In the genomic region with DNA sequence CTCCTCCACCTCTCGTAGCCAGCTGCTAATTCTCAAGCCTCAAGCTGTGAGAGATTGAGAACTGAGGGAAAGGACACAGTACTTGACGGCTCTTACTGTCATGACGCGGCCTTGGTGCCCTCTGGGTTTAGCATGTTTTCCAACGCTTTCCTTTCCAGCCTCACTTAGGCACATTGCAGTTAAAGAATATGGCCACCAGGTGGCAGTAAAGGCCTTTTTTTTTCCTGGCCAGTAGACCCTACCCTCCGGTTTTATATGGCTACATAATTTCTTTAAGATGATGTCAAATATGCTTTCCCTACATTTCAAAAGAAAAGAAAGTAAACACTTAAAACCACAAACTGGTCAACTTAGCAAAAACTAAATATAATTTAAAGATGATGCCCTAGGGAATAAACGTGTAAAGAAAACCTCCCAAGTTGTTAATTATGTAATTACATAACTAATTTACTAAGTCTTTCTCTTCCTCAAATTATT, we compare ENCODE assay signal across 8 cellular contexts. TPM values are rescaled to one million over a fixed set of nuclear protein-coding genes. Genes with fewer than 3 reads are reported as not detected.
DNase-seq lines count a peak whose midpoint lies in the region; ATAC-seq and TF ChIP-seq lines count a peak whose summit lies in the region.

No MANE protein-coding gene starts in this region.

- ATAC-seq in HG03378 (IDR thresholded peaks at IDR 0.05; ENCODE audit: unreplicated experiment): peak; percentile 40
- peak; percentile 78 for ATAC-seq in stimulated activated naive CD8-positive, alpha-beta T cell treated with anti-CD3 and anti-CD28 coated beads, Interleukin-15, Interleukin-2, amounts not matched to agents 100 U/mL and 50 U/mL, for 24 hours

- TF ChIP-seq CTCF in mesothelial cell of epicardium (IDR thresholded peaks at IDR 0.05; ENCODE audit: unreplicated experiment): peak; percentile 99

- H3K9me3 ChIP-seq in effector memory CD4-positive, alpha-beta T cell (ENCODE audit: control insufficient read depth, low read length): no peaks in the 10 kb centered on the region

- H3K36me3 Mint-ChIP-seq in mesothelial cell of epicardium: no peaks in the 10 kb centered on the region

- no peaks in the 10 kb centered on the region for H3K9me3 Mint-ChIP-seq in mesothelial cell of epicardium

- peak; percentile 61 for DNase-seq in COLO829 (ENCODE audit: low spot score)
- DNase-seq in NCI-H526 treated with DMSO at 0.1 percent for 48 hours (lab: John Stamatoyannopoulos, UW): peak; percentile 94
- peak; percentile 41 to 60 for DNase-seq in activated CD4-positive, alpha-beta T cell treated with anti-CD3 and anti-CD28 coated beads for 4 hours
- DNase-seq in effector memory CD4-positive, alpha-beta T cell: peak; percentile 21 to 44 (median 32)
- peak in 1 of 2 experiments; percentile 71 for DNase-seq in mesothelial cell of epicardium (ENCODE audit: low spot score in 2 of 2, unreplicated experiment in 2 of 2)
- DNase-seq in stimulated activated naive CD8-positive, alpha-beta T cell treated with anti-CD3 and anti-CD28 coated beads, Interleukin-15, Interleukin-2, amounts not matched to agents 100 U/mL and 50 U/mL, for 24 hours: peak; percentile 66
- no peak for DNase-seq in mesenteric fat pad (ENCODE audit: low spot score)

- H3K27me3 Mint-ChIP-seq in mesothelial cell of epicardium (ENCODE audit: low read depth): no peaks in the 10 kb centered on the region

- no peaks in the 10 kb centered on the region for H3K4me1 ChIP-seq in effector memory CD4-positive, alpha-beta T cell (ENCODE audit: control insufficient read depth, insufficient read depth, low read length, poor library complexity, severe bottlenecking)

- no peaks in the 10 kb centered on the region for H3K36me3 ChIP-seq in effector memory CD4-positive, alpha-beta T cell (ENCODE audit: control insufficient read depth, insufficient read depth, low read length)

- peaks cover 10% of the 10 kb centered on the region for H3K4me1 Mint-ChIP-seq in mesothelial cell of epicardium

- H3K27ac ChIP-seq in effector memory CD4-positive, alpha-beta T cell (ENCODE audit: insufficient read depth, low read length, poor library complexity, severe bottlenecking): no peak overlapping the region

- no peak overlapping the region for H3K27ac Mint-ChIP-seq in mesothelial cell of epicardium

- no peak overlapping the region for H3K4me3 Mint-ChIP-seq in mesothelial cell of epicardium

- no peak overlapping the region for H3K4me3 ChIP-seq in effector memory CD4-positive, alpha-beta T cell (ENCODE audit: insufficient read depth, low read depth, low read length, poor library complexity, severe bottlenecking)

- no peaks in the 10 kb centered on the region for H3K27me3 ChIP-seq in effector memory CD4-positive, alpha-beta T cell (replicated peaks; ENCODE audit: control insufficient read depth, insufficient read depth, low read length, poor library complexity, severe bottlenecking)

RNA-seq across cellular contexts. Expression of a gene that starts 56.8 kb away (rescaled TPM):
- total RNA-seq in mesothelial cell of epicardium: 194 to 211 TPM (median 211 TPM) in 3 replicates
- total RNA-seq in mesenteric fat pad: 873 TPM
